ENCODE assay signal across 8 cellular contexts in genomic region chr1:171762143-171762563, GRCh38.
"Had no signal": no experiment of that assay in that cellular context is flagged by ENCODE, and none has a peak within 500 bp of the region (broad histone marks: within the 10 kb centered on the region; RNA-seq: fewer than 3 reads in every experiment).

No MANE protein-coding gene starts in this region.

- DNase-seq: H9, HCEC 1CT, KG1 had no signal

- ATAC-seq: GM23338, HepG2 had no signal

- FAIRE-seq: H1, H54, HepG2, HTR-8/SVneo had no signal

- H3K4me3 ChIP-seq: GM23338 had no signal

- H3K4me2 ChIP-seq: GM23338 had no signal
